Comparison of ENCODE assay signal across 1 cellular context in genomic region chr18:45666520-45666919, GRCh38.
TF ChIP-seq lines count a peak whose summit lies in the region.

No MANE protein-coding gene starts in this region.

TF ChIP-seq in GM23338, 12 proteins besides CTCF, POLR2A, EP300 and RAD21 (continued from another document):
- TF ChIP-seq REST (IDR thresholded peaks at IDR 0.05; ENCODE audit: unreplicated experiment) (no peak), ZNF114 (CRISPR knock-in tag; IDR thresholded peaks at IDR 0.05) (no peak), POLR2AphosphoS5 (IDR thresholded peaks at IDR 0.05; ENCODE audit: low read depth) (no peak), STAT1 (IDR thresholded peaks at IDR 0.05; ENCODE audit: unreplicated experiment) (no peak), ZNF331 (CRISPR knock-in tag; IDR thresholded peaks at IDR 0.05; ENCODE audit: low read depth) (no peak), ETS1 (IDR thresholded peaks at IDR 0.05) (no peak), NANOG (IDR thresholded peaks at IDR 0.05; ENCODE audit: borderline replicate concordance) (no peak)
